9 cellular contexts compared by ENCODE assay signal in genomic region chr13:110499621-110500281, GRCh38.
DNase-seq lines count a peak whose midpoint lies in the region; ATAC-seq and TF ChIP-seq lines count a peak whose summit lies in the region.
"Had no signal": no experiment of that assay in that cellular context is flagged by ENCODE, and none has a peak within 500 bp of the region (broad histone marks: within the 10 kb centered on the region; RNA-seq: fewer than 3 reads in every experiment).

No MANE protein-coding gene starts in this region.

- DNase-seq in COLO829 (ENCODE audit: low spot score) (peak; percentile 86), NCI-H1105 treated with DMSO at 0.1 percent for 48 hours (lab: John Stamatoyannopoulos, UW) (peak; percentile 98), RKO (ENCODE audit: low spot score) (peak; percentile 10), glutamatergic neuron (peak; percentile 45), uterus (no peak)
- no peak for DNase-seq in stimulated activated CD4-positive, alpha-beta T cell treated with anti-CD3 and anti-CD28 coated beads, Interleukin-15, amount 100 ng/mL, for 24 hours
- no peak for DNase-seq in activated effector memory CD4-positive, alpha-beta T cell treated with Interleukin-2 at 50 U/mL for 16 hours

- peaks cover 6% of the 10 kb centered on the region for H3K27me3 Mint-ChIP-seq in glutamatergic neuron (ENCODE audit: unreplicated experiment)

- no peak for TF ChIP-seq CTCF in glutamatergic neuron (IDR thresholded peaks at IDR 0.05; ENCODE audit: partially characterized antibody, unreplicated experiment)
- TF ChIP-seq CTCF in uterus (IDR thresholded peaks at IDR 0.05) = no peak

- no peaks in the 10 kb centered on the region for H3K27me3 ChIP-seq in uterus

- no peak for ATAC-seq in GM21619 (IDR thresholded peaks at IDR 0.05; ENCODE audit: unreplicated experiment)

- H3K4me3 Mint-ChIP-seq in glutamatergic neuron (ENCODE audit: unreplicated experiment) = peak overlapping the region; percentile 7
- H3K4me3 Mint-ChIP-seq: IgD-negative memory B cell had no signal

- H3K4me1 Mint-ChIP-seq in glutamatergic neuron (ENCODE audit: low read depth, unreplicated experiment) = peaks cover 25% of the 10 kb centered on the region
- H3K4me1 Mint-ChIP-seq: IgD-negative memory B cell had no signal

- H3K4me3 ChIP-seq in uterus = no peak overlapping the region

- no peaks in the 10 kb centered on the region for H3K36me3 ChIP-seq in uterus

- peaks cover 6% of the 10 kb centered on the region for H3K9me3 Mint-ChIP-seq in glutamatergic neuron (ENCODE audit: unreplicated experiment)

- H3K27ac ChIP-seq in uterus = no peak overlapping the region

- TF ChIP-seq POLR2A in uterus (IDR thresholded peaks at IDR 0.05) = no peak

- intact Hi-C loops in uterus (cut with DNase I; ENCODE audit: low total_unique reads) = no loop called here

- H3K9me3 ChIP-seq in uterus = no peaks in the 10 kb centered on the region

- H3K27ac Mint-ChIP-seq in glutamatergic neuron (ENCODE audit: unreplicated experiment) = peak overlapping the region; percentile 79
- H3K27ac Mint-ChIP-seq: IgD-negative memory B cell had no signal

- no peaks in the 10 kb centered on the region for H3K4me1 ChIP-seq in uterus

- peaks cover 12% of the 10 kb centered on the region for H3K36me3 Mint-ChIP-seq in glutamatergic neuron (ENCODE audit: unreplicated experiment)
- H3K36me3 Mint-ChIP-seq: IgD-negative memory B cell had no signal

Comparison
In these comparisons a context has a peak if more than half of its experiments do, and no peak if none do; other contexts are left out.
1. DNase-seq: peak in COLO829 (single experiment), NCI-H1105 treated with DMSO at 0.1 percent for 48 hours (single experiment), RKO (single experiment) and glutamatergic neuron (single experiment); none in uterus (0 of 2), stimulated activated CD4-positive, alpha-beta T cell treated with anti-CD3 and anti-CD28 coated beads, Interleukin-15, amount 100 ng/mL, for 24 hours (single experiment) and activated effector memory CD4-positive, alpha-beta T cell treated with Interleukin-2 at 50 U/mL for 16 hours (single experiment).